In the genomic region with DNA sequence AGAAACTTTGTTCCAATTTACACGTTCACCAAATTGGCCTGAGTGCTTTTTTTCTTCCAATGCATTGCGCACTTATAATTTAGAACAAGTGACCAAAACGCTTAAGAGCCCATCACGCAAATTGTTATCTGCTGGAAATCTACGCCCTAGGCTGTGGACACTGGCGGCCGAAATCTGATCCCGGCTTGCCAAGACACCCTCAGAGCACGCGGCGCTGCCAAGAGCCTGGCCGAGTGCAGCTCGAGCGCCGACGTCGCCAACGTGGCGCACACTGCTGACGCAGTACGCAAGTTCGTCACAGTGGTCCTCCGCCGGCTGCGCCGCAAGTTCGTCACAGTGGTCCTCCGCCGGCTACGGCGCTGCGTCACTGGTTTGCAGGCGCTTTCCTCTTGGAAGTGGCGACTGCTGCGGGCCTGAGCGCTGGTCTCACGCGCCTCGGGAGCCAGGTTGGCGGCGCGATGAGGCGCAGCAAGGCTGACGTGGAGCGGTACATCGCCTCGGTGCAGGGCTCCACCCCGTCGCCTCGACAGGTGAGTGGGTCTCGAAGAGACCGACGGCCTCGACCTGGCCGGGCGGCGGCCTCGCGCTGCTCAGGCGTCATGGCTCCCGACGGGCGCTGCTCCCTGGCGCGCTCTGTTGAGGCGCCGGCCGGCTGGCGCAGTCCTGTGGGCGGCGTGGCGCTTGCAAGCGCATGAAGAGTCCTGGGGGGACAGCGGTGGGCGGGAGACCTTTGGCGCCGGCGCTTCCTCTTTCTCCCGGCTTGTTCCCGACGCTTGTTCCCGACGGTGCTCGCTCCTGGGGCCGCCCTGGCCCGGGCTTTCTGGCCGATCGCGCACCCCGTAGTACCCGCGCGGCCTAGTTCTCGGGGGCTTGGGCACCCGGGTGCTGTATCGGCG, we compare ENCODE assay signal across 1 cellular context.
TF ChIP-seq lines count a peak whose summit lies in the region.

A gene (plus strand): TSS at position 334 of the 896 bp plus-strand sequence. CDS start 125 bp downstream, at position 459.

TF ChIP-seq in K562, 482 proteins besides CTCF, POLR2A, EP300 and RAD21 (continued from another document and continues in another):
- TF ChIP-seq, protein P1, sequence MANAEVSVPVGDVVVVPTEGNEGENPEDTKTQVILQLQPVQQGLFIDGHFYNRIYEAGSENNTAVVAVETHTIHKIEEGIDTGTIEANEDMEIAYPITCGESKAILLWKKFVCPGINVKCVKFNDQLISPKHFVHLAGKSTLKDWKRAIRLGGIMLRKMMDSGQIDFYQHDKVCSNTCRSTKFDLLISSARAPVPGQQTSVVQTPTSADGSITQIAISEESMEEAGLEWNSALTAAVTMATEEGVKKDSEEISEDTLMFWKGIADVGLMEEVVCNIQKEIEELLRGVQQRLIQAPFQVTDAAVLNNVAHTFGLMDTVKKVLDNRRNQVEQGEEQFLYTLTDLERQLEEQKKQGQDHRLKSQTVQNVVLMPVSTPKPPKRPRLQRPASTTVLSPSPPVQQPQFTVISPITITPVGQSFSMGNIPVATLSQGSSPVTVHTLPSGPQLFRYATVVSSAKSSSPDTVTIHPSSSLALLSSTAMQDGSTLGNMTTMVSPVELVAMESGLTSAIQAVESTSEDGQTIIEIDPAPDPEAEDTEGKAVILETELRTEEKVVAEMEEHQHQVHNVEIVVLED (CRISPR knock-in tag; IDR thresholded peaks at IDR 0.05) = peak; percentile 100
- no peak for TF ChIP-seq PHB (CRISPR knock-in tag; IDR thresholded peaks at IDR 0.05)
- TF ChIP-seq KLF13 (tag; IDR thresholded peaks at IDR 0.05; ENCODE audit: borderline replicate concordance, low read depth) = peak; percentile 26; the same call in 1 of the 2 replicates
- TF ChIP-seq MEF2A (IDR thresholded peaks at IDR 0.05; ENCODE audit: control insufficient read depth, low read depth, low read length) = no peak
- TF ChIP-seq PRMT5 (CRISPR knock-in tag; IDR thresholded peaks at IDR 0.05) = no peak
- TF ChIP-seq PTRF (tag; IDR thresholded peaks at IDR 0.05) = no peak
- no peak for TF ChIP-seq XRCC4 (IDR thresholded peaks at IDR 0.05; ENCODE audit: extremely low read depth, insufficient read depth, insufficient read length)
- 0 out of 2 replicates have a peak, but pooled peaks have one; percentile 18 for TF ChIP-seq ZNF224 (CRISPR knock-in tag; IDR thresholded peaks at IDR 0.05)
- no peak for TF ChIP-seq TAF15 (IDR thresholded peaks at IDR 0.05; ENCODE audit: low read depth, low read length)
- peak; percentile 100 for TF ChIP-seq MYC (IDR thresholded peaks at IDR 0.05; ENCODE audit: low read depth, low read length)
- peak; percentile 93; the same call in 1 of the 2 replicates for TF ChIP-seq MYC (CRISPR knock-in tag; IDR thresholded peaks at IDR 0.05; ENCODE audit: borderline replicate concordance, low read depth)
- no peak for TF ChIP-seq PRPF4 (IDR thresholded peaks at IDR 0.05; ENCODE audit: insufficient read depth, low read depth, low read length, poor library complexity, severe bottlenecking)
- TF ChIP-seq ZFPM2 (CRISPR knock-in tag; IDR thresholded peaks at IDR 0.05) = no peak
- TF ChIP-seq, protein P2, sequence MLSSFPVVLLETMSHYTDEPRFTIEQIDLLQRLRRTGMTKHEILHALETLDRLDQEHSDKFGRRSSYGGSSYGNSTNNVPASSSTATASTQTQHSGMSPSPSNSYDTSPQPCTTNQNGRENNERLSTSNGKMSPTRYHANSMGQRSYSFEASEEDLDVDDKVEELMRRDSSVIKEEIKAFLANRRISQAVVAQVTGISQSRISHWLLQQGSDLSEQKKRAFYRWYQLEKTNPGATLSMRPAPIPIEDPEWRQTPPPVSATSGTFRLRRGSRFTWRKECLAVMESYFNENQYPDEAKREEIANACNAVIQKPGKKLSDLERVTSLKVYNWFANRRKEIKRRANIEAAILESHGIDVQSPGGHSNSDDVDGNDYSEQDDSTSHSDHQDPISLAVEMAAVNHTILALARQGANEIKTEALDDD (IDR thresholded peaks at IDR 0.05) = no peak
- TF ChIP-seq NCOA6 (IDR thresholded peaks at IDR 0.05) = peak; percentile 97
- TF ChIP-seq ZNF431 (CRISPR knock-in tag; IDR thresholded peaks at IDR 0.05) = peak; percentile 84
- TF ChIP-seq MEF2D (tag; conservative IDR thresholded peaks at IDR 0.05; ENCODE audit: low read depth) = no peak
- TF ChIP-seq, protein P3, sequence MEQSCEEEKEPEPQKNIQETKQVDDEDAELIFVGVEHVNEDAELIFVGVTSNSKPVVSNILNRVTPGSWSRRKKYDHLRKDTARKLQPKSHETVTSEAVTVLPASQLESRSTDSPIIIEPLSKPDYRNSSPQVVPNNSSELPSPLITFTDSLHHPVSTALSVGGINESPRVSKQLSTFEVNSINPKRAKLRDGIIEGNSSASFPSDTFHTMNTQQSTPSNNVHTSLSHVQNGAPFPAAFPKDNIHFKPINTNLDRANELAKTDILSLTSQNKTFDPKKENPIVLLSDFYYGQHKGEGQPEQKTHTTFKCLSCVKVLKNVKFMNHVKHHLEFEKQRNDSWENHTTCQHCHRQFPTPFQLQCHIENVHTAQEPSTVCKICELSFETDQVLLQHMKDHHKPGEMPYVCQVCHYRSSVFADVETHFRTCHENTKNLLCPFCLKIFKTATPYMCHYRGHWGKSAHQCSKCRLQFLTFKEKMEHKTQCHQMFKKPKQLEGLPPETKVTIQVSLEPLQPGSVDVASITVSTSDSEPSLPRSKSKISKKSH (CRISPR knock-in tag; IDR thresholded peaks at IDR 0.05) = no peak
- TF ChIP-seq HDAC1 (IDR thresholded peaks at IDR 0.05) = peak in 1 of 2 experiments; percentile 80; a peak in 2 of 4 replicates
- TF ChIP-seq C11orf30 (IDR thresholded peaks at IDR 0.05; ENCODE audit: low read depth) = peak; percentile 94
- TF ChIP-seq ZNF41 (CRISPR knock-in tag; conservative IDR thresholded peaks at IDR 0.05) = no peak; the same call in 1 of the 2 replicates
- TF ChIP-seq, protein P4, sequence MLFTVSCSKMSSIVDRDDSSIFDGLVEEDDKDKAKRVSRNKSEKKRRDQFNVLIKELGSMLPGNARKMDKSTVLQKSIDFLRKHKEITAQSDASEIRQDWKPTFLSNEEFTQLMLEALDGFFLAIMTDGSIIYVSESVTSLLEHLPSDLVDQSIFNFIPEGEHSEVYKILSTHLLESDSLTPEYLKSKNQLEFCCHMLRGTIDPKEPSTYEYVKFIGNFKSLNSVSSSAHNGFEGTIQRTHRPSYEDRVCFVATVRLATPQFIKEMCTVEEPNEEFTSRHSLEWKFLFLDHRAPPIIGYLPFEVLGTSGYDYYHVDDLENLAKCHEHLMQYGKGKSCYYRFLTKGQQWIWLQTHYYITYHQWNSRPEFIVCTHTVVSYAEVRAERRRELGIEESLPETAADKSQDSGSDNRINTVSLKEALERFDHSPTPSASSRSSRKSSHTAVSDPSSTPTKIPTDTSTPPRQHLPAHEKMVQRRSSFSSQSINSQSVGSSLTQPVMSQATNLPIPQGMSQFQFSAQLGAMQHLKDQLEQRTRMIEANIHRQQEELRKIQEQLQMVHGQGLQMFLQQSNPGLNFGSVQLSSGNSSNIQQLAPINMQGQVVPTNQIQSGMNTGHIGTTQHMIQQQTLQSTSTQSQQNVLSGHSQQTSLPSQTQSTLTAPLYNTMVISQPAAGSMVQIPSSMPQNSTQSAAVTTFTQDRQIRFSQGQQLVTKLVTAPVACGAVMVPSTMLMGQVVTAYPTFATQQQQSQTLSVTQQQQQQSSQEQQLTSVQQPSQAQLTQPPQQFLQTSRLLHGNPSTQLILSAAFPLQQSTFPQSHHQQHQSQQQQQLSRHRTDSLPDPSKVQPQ (CRISPR knock-in tag; IDR thresholded peaks at IDR 0.05; ENCODE audit: borderline replicate concordance) = no peak
- TF ChIP-seq, protein P5, sequence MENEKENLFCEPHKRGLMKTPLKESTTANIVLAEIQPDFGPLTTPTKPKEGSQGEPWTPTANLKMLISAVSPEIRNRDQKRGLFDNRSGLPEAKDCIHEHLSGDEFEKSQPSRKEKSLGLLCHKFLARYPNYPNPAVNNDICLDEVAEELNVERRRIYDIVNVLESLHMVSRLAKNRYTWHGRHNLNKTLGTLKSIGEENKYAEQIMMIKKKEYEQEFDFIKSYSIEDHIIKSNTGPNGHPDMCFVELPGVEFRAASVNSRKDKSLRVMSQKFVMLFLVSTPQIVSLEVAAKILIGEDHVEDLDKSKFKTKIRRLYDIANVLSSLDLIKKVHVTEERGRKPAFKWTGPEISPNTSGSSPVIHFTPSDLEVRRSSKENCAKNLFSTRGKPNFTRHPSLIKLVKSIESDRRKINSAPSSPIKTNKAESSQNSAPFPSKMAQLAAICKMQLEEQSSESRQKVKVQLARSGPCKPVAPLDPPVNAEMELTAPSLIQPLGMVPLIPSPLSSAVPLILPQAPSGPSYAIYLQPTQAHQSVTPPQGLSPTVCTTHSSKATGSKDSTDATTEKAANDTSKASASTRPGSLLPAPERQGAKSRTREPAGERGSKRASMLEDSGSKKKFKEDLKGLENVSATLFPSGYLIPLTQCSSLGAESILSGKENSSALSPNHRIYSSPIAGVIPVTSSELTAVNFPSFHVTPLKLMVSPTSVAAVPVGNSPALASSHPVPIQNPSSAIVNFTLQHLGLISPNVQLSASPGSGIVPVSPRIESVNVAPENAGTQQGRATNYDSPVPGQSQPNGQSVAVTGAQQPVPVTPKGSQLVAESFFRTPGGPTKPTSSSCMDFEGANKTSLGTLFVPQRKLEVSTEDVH (IDR thresholded peaks at IDR 0.05; ENCODE audit: low read depth, partially characterized antibody) = peak; percentile 78
- TF ChIP-seq ZBTB17 (CRISPR knock-in tag; IDR thresholded peaks at IDR 0.05) = peak; percentile 80
- no peak for TF ChIP-seq BRF1 (IDR thresholded peaks at IDR 0.05; ENCODE audit: borderline replicate concordance, extremely low read depth, insufficient read length)
- TF ChIP-seq HDGF (IDR thresholded peaks at IDR 0.05) = no peak
- no peak for TF ChIP-seq ZNF586 (CRISPR knock-in tag; conservative IDR thresholded peaks at IDR 0.05)
- peak; percentile 33 for TF ChIP-seq NCOR1 (IDR thresholded peaks at IDR 0.05)
- TF ChIP-seq, protein P6, sequence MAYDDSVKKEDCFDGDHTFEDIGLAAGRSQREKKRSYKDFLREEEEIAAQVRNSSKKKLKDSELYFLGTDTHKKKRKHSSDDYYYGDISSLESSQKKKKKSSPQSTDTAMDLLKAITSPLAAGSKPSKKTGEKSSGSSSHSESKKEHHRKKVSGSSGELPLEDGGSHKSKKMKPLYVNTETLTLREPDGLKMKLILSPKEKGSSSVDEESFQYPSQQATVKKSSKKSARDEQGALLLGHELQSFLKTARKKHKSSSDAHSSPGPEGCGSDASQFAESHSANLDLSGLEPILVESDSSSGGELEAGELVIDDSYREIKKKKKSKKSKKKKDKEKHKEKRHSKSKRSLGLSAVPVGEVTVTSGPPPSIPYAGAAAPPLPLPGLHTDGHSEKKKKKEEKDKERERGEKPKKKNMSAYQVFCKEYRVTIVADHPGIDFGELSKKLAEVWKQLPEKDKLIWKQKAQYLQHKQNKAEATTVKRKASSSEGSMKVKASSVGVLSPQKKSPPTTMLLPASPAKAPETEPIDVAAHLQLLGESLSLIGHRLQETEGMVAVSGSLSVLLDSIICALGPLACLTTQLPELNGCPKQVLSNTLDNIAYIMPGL (CRISPR knock-in tag; IDR thresholded peaks at IDR 0.05) = peak; percentile 90
- TF ChIP-seq KDM2B (CRISPR knock-in tag; IDR thresholded peaks at IDR 0.05) = no peak
- TF ChIP-seq NR2C1 (IDR thresholded peaks at IDR 0.05) = no peak
- 0 out of 2 replicates have a peak, but pooled peaks have one; percentile 25 for TF ChIP-seq NR2C1 (tag; IDR thresholded peaks at IDR 0.05)
- no peak for TF ChIP-seq E2F3 (CRISPR knock-in tag; IDR thresholded peaks at IDR 0.05)
- no peak for TF ChIP-seq PPARD (CRISPR knock-in tag; IDR thresholded peaks at IDR 0.05)
- TF ChIP-seq ZNF146 (CRISPR knock-in tag; IDR thresholded peaks at IDR 0.05; ENCODE audit: unreplicated experiment) = no peak
- TF ChIP-seq, protein P7, sequence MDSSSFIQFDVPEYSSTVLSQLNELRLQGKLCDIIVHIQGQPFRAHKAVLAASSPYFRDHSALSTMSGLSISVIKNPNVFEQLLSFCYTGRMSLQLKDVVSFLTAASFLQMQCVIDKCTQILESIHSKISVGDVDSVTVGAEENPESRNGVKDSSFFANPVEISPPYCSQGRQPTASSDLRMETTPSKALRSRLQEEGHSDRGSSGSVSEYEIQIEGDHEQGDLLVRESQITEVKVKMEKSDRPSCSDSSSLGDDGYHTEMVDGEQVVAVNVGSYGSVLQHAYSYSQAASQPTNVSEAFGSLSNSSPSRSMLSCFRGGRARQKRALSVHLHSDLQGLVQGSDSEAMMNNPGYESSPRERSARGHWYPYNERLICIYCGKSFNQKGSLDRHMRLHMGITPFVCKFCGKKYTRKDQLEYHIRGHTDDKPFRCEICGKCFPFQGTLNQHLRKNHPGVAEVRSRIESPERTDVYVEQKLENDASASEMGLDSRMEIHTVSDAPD (CRISPR knock-in tag; IDR thresholded peaks at IDR 0.05) = no peak
- TF ChIP-seq JUNB (CRISPR knock-in tag; conservative IDR thresholded peaks at IDR 0.05) = no peak
- no peak for TF ChIP-seq SREBF1 (IDR thresholded peaks at IDR 0.05; ENCODE audit: borderline replicate concordance, low read depth, low read length)
- no peak for TF ChIP-seq TSC22D4 (tag; IDR thresholded peaks at IDR 0.05)
- TF ChIP-seq ZNF23 (CRISPR knock-in tag; IDR thresholded peaks at IDR 0.05) = no peak
- TF ChIP-seq ELF2 (CRISPR knock-in tag; IDR thresholded peaks at IDR 0.05) = peak; percentile 24; the same call in 1 of the 2 replicates
- peak in 1 of 2 experiments; percentile 94; a peak in 2 of 4 replicates for TF ChIP-seq CSDE1 (IDR thresholded peaks at IDR 0.05)
- no peak for TF ChIP-seq WHSC1 (IDR thresholded peaks at IDR 0.05; ENCODE audit: low read length)
- peak; percentile 39 for TF ChIP-seq U2AF1 (optimal IDR thresholded peaks at IDR 0.05; ENCODE audit: low read depth, low read length)
- TF ChIP-seq TAF1 (IDR thresholded peaks at IDR 0.05; ENCODE audit: control insufficient read depth, extremely low read depth, insufficient read depth, low read length, severe bottlenecking) = peak; percentile 90
- TF ChIP-seq, protein P8, sequence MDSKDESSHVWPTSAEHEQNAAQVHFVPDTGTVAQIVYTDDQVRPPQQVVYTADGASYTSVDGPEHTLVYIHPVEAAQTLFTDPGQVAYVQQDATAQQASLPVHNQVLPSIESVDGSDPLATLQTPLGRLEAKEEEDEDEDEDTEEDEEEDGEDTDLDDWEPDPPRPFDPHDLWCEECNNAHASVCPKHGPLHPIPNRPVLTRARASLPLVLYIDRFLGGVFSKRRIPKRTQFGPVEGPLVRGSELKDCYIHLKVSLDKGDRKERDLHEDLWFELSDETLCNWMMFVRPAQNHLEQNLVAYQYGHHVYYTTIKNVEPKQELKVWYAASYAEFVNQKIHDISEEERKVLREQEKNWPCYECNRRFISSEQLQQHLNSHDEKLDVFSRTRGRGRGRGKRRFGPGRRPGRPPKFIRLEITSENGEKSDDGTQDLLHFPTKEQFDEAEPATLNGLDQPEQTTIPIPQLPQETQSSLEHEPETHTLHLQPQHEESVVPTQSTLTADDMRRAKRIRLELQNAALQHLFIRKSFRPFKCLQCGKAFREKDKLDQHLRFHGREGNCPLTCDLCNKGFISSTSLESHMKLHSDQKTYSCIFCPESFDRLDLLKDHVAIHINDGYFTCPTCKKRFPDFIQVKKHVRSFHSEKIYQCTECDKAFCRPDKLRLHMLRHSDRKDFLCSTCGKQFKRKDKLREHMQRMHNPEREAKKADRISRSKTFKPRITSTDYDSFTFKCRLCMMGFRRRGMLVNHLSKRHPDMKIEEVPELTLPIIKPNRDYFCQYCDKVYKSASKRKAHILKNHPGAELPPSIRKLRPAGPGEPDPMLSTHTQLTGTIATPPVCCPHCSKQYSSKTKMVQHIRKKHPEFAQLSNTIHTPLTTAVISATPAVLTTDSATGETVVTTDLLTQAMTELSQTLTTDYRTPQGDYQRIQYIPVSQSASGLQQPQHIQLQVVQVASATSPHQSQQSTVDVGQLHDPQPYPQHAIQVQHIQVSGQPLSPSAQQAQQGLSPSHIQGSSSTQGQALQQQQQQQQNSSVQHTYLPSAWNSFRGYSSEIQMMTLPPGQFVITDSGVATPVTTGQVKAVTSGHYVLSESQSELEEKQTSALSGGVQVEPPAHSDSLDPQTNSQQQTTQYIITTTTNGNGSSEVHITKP (IDR thresholded peaks at IDR 0.05; ENCODE audit: partially characterized antibody) = no peak
